In the genomic region with DNA sequence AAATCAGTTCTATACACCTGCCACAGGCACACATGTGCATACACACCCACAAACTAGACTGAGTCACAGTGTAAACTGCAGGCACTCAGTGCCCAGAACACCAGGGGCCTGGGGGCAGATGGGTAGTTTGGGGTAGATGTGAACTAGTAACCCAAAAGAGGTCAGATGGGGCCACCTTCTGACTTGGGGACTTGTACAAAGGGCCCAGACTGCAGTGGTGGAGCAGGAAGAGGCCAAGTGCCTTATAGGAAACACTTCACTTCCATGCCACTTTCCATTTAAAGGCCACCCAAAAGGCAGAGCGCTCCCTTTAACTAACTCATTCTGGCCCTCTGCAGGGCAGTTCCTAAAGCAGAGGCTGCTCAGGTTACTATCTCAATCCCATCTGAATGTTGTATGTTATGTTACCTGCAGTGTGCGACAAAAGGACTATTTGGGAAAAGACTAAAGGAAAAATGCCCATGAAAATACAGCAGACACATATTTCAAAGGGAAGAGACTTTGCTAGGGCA, we compare ENCODE assay signal across 15 cellular contexts.
"Had no signal": no experiment of that assay in that cellular context is flagged by ENCODE, and none has a peak within 500 bp of the region (broad histone marks: within the 10 kb centered on the region; RNA-seq: fewer than 3 reads in every experiment).

No MANE protein-coding gene starts in this region.

- DNase-seq: activated CD4-positive, alpha-beta T cell treated with anti-CD3 and anti-CD28 coated beads for 4 hours; activated effector memory CD4-positive, alpha-beta T cell treated with Interleukin-2 at 50 U/mL for 16 hours; activated T-cell treated with anti-CD3 and anti-CD28 coated beads for 4 hours; amniotic stem cell; cerebellar nuclear complex; dermis blood vessel endothelial cell; islet precursor cell; SK-N-SH; stimulated activated CD4-positive, alpha-beta T cell treated with anti-CD3 and anti-CD28 coated beads, Interleukin-4, amount 100 ng/mL, for 4 hours; T-helper 1 cell; transverse colon had no signal

- H3K4me3 ChIP-seq: skin epidermis, transverse colon had no signal

- H3K4me3 Mint-ChIP-seq: activated naive CD4-positive, alpha-beta T cell treated with anti-CD3 and anti-CD28 coated beads, Interleukin-2, amount 50 U/mL, for 24 hours had no signal

- H3K27ac ChIP-seq: neutrophil, transverse colon, WERI-Rb-1 had no signal

- H3K4me1 Mint-ChIP-seq: activated naive CD4-positive, alpha-beta T cell treated with anti-CD3 and anti-CD28 coated beads, Interleukin-2, amount 50 U/mL, for 24 hours had no signal

- H3K27ac Mint-ChIP-seq: activated naive CD4-positive, alpha-beta T cell treated with anti-CD3 and anti-CD28 coated beads, Interleukin-2, amount 50 U/mL, for 24 hours had no signal

- H3K36me3 Mint-ChIP-seq: activated naive CD4-positive, alpha-beta T cell treated with anti-CD3 and anti-CD28 coated beads, Interleukin-2, amount 50 U/mL, for 24 hours had no signal

- H3K9me2 ChIP-seq: SK-N-SH had no signal

- H3K27me3 ChIP-seq: neutrophil, transverse colon had no signal

- H3K9me3 ChIP-seq: neutrophil, SK-N-SH, transverse colon had no signal

- H3K9me3 Mint-ChIP-seq: activated naive CD4-positive, alpha-beta T cell treated with anti-CD3 and anti-CD28 coated beads, Interleukin-2, amount 50 U/mL, for 24 hours had no signal

- H3K4me2 ChIP-seq: SK-N-SH had no signal

- H3K27me3 Mint-ChIP-seq: activated naive CD4-positive, alpha-beta T cell treated with anti-CD3 and anti-CD28 coated beads, Interleukin-2, amount 50 U/mL, for 24 hours had no signal
